In the genomic region with DNA sequence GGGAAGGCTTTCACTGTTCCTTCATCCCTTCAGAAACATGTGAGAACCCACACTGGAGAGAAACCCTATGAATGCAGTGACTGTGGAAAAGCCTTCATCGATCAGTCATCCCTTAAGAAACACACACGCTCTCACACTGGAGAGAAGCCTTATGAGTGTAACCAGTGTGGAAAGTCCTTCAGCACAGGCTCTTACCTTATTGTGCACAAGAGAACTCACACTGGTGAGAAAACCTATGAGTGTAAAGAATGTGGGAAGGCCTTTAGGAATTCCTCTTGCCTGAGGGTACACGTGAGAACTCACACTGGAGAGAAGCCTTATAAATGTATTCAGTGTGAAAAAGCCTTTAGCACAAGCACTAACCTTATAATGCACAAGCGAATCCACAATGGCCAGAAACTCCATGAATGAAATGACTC, we compare ENCODE assay signal across 33 cellular contexts. TPM values are rescaled to one million over a fixed set of nuclear protein-coding genes. Genes with fewer than 3 reads are reported as not detected.
DNase-seq lines count a peak whose midpoint lies in the region; ATAC-seq, FAIRE-seq and TF ChIP-seq lines count a peak whose summit lies in the region.
"Had no signal": no experiment of that assay in that cellular context is flagged by ENCODE, and none has a peak within 500 bp of the region (broad histone marks: within the 10 kb centered on the region; RNA-seq: fewer than 3 reads in every experiment).

No MANE protein-coding gene starts in this region.

- 84% methylated on average over 4 of the region's 4 CpGs for WGBS in right cardiac atrium
- 34% methylated on average over 4 of the region's 4 CpGs for WGBS in GM12878 (ENCODE audit: insufficient coverage, insufficient replicate concordance, low lambda C conversion rate, missing lambda C conversion rate)
- 73% methylated on average over 4 of the region's 4 CpGs for WGBS in liver

- in situ Hi-C loops in GM12878 (cut with MboI): no loop called here

- SMC1A ChIA-PET in GM12878 (lab: Charles Lee; ENCODE audit: uncharacterized antibody, unreplicated experiment): no interaction called here

- H3K4me3 ChIP-seq in right cardiac atrium (ENCODE audit: low read length): peak overlapping the region; percentile 15
- H3K4me3 ChIP-seq in GM12878: no peak overlapping the region
- peak overlapping the region in 2 of 3 donors; percentile 63 to 85 for H3K4me3 ChIP-seq in liver (ENCODE audit: low read depth in 1 of 3, low read length in 3 of 3)
- peak overlapping the region; percentile 20 for H3K4me3 ChIP-seq in thoracic aorta
- H3K4me3 ChIP-seq in H7 (ENCODE audit: insufficient read depth, low read depth, low read length): no peak overlapping the region
- H3K4me3 ChIP-seq: HAP-1, lower lobe of right lung, SJSA1, skin epidermis, suprapubic skin had no signal

- no peaks in the 10 kb centered on the region for H4K20me1 ChIP-seq in GM12878 (ENCODE audit: control insufficient read depth, insufficient read depth)

- H3K27ac ChIP-seq in right cardiac atrium (ENCODE audit: low read length) (no peak overlapping the region), GM12878 (ENCODE audit: control insufficient read depth, insufficient read depth) (no peak overlapping the region), liver (ENCODE audit: low read depth in 1 of 2, low read length in 2 of 2) (no peak overlapping the region), thoracic aorta (no peak overlapping the region)
- H3K27ac ChIP-seq: 22Rv1, lower lobe of right lung, RWPE1, SJSA1, skin epidermis, suprapubic skin had no signal

- TF ChIP-seq EP300 in GM12878 (IDR thresholded peaks at IDR 0.05; ENCODE audit: borderline replicate concordance in 1 of 2, control insufficient read depth in 1 of 2, low read depth in 2 of 2, low read length in 2 of 2): no peak

- H3K9me3 ChIP-seq in right cardiac atrium (ENCODE audit: control insufficient read depth, low read length) (peaks cover 46% of the 10 kb centered on the region), GM12878 (replicated peaks; ENCODE audit: control insufficient read depth, insufficient read depth, low read length) (peaks cover 14% of the 10 kb centered on the region; the same call in 2 of the 3 replicates), liver (ENCODE audit: control insufficient read depth in 4 of 4, low read length in 3 of 4) (peaks cover 65 to 95% (median 78%) of the 10 kb centered on the region in 4 donors), thoracic aorta (peaks cover 97% of the 10 kb centered on the region)

- H3K4me1 ChIP-seq in right cardiac atrium (ENCODE audit: control insufficient read depth, insufficient read depth, low read length): no peaks in the 10 kb centered on the region
- no peaks in the 10 kb centered on the region for H3K4me1 ChIP-seq in GM12878 (ENCODE audit: control insufficient read depth, insufficient read depth, low read length)
- no peaks in the 10 kb centered on the region for H3K4me1 ChIP-seq in liver (ENCODE audit: control insufficient read depth in 4 of 4, insufficient read depth in 4 of 4, low read length in 3 of 4)
- H3K4me1 ChIP-seq in thoracic aorta (ENCODE audit: control insufficient read depth in 1 of 2, low read depth in 2 of 2): no peaks in the 10 kb centered on the region
- H3K4me1 ChIP-seq: HAP-1, lower lobe of right lung, SJSA1, suprapubic skin had no signal

- no peak overlapping the region for H3K4me2 ChIP-seq in GM12878 (ENCODE audit: control insufficient read depth, insufficient read depth)

- H3K9ac ChIP-seq in GM12878 (ENCODE audit: control insufficient read depth, insufficient read depth, low read length): no peak overlapping the region
- H3K9ac ChIP-seq in liver (ENCODE audit: low read depth in 1 of 2, low read length in 2 of 2): no peak overlapping the region

- CTCF ChIA-PET in GM12878 (lab: Yijun Ruan, JAX): no interaction called here

- TF ChIP-seq POLR2A in GM12878 (IDR thresholded peaks at IDR 0.05; ENCODE audit: low read depth, low read length): no peak

- no peak for DNase-seq in right cardiac atrium
- no peak for DNase-seq in left ventricle myocardium superior
- no peak for DNase-seq in GM12878 (ENCODE audit: low read depth, low spot score)
- DNase-seq in thoracic aorta (ENCODE audit: low spot score): no peak
- DNase-seq in SKM-1 treated with dmso at 0.1 percent for 144 hours (lab: John Stamatoyannopoulos, UW; ENCODE audit: unreplicated experiment): no peak
- DNase-seq in H7: no peak
- DNase-seq in OCI-M2 (lab: John Stamatoyannopoulos, UW; ENCODE audit: unreplicated experiment): no peak
- DNase-seq: activated CD4-positive, alpha-beta T cell treated with anti-CD3 and anti-CD28 coated beads, Interleukin-2, amount 10 ng/mL, durations not matched to agents 24 days and 14 days; activated CD8-positive, alpha-beta memory T cell treated with anti-CD3 and anti-CD28 coated beads for 24 hours; activated naive CD4-positive, alpha-beta T cell treated with anti-CD3 and anti-CD28 coated beads, Interleukin-2, amount 50 U/mL, for 16 hours; activated T-cell treated with anti-CD3 and anti-CD28 coated beads for 4 hours; amygdala; CD4-positive, CD25-positive, alpha-beta regulatory T cell; effector CD4-positive, alpha-beta T cell; head of caudate nucleus; IMR-90; lower lobe of right lung; NCI-H1048; NCI-H2107; NCI-H446; occipital lobe; stimulated activated naive CD4-positive, alpha-beta T cell had no signal

- no peak overlapping the region for H2AFZ ChIP-seq in GM12878 (ENCODE audit: control insufficient read depth, low read depth, low read length)

- no peak for FAIRE-seq in GM12878 (lab: Jason Lieb, UNC)
- FAIRE-seq: D721Med, GM18507, GM19239 had no signal

- TF ChIP-seq RAD21 in GM12878 (IDR thresholded peaks at IDR 0.05; ENCODE audit: insufficient read depth, low read depth, low read length) (no peak), liver (IDR thresholded peaks at IDR 0.05) (no peak)

- H3K79me2 ChIP-seq in GM12878 (ENCODE audit: control insufficient read depth, insufficient read depth, low read length): no peaks in the 10 kb centered on the region

- intact Hi-C loops in right cardiac atrium (cut with DNase I): no loop called here
- intact Hi-C loops in left ventricle myocardium superior (cut with micrococcal nuclease): no loop called here
- intact Hi-C loops in GM12878 (cut with micrococcal nuclease; ENCODE audit: unreplicated experiment): no loop called here

- no TSS peak for BruUV-seq in GM12878 (replicated peaks; lab: Mats Ljungman, UMichigan)

- no peak for TF ChIP-seq CTCF in GM12878 (IDR thresholded peaks at IDR 0.05 in 2 of 3, conservative IDR thresholded peaks at IDR 0.05 in 1 of 3; ENCODE audit: control insufficient read depth in 2 of 3, extremely low read depth in 1 of 3, insufficient read depth in 1 of 3, low read depth in 3 of 3, low read length in 3 of 3)
- TF ChIP-seq CTCF in liver (IDR thresholded peaks at IDR 0.05; ENCODE audit: low read depth, low read length, missing input control): no peak
- no peak for TF ChIP-seq CTCF in thoracic aorta (IDR thresholded peaks at IDR 0.05)

- RAD21 ChIA-PET in GM12878 (lab: Charles Lee; ENCODE audit: unreplicated experiment): no interaction called here

- POLR2A ChIA-PET in GM12878 (lab: Charles Lee): no interaction called here

- ATAC-seq in right cardiac atrium (no peak), left ventricle myocardium superior (no peak), GM12878 (no peak), thoracic aorta (ENCODE audit: insufficient number of reproducible peaks, low FRiP score, low read depth) (no peak)
- ATAC-seq: lower lobe of right lung; natural killer cell treated with Interleukin-12 subunit alpha and Interleukin-12 subunit beta and Interleukin-15 and Interleukin-18, amount 100 ng/mL, for 72 hours had no signal

- no peaks in the 10 kb centered on the region for H3K36me3 ChIP-seq in GM12878 (ENCODE audit: control insufficient read depth in 2 of 2, insufficient read depth in 2 of 2, low read length in 1 of 2)
- H3K36me3 ChIP-seq in liver (ENCODE audit: control insufficient read depth in 4 of 4, insufficient read depth in 3 of 4, low read depth in 1 of 4, low read length in 3 of 4): peaks cover 7 to 65% (median 58%) of the 10 kb centered on the region in 4 donors
- peaks cover 89% of the 10 kb centered on the region for H3K36me3 ChIP-seq in thoracic aorta
- peaks cover 6% of the 10 kb centered on the region for H3K36me3 ChIP-seq in H7 (replicated peaks; ENCODE audit: control insufficient read depth, insufficient read depth, low read length)
- H3K36me3 ChIP-seq: HAP-1, SJSA1 had no signal

- H3K27me3 ChIP-seq in right cardiac atrium (ENCODE audit: control insufficient read depth, insufficient read depth) (no peaks in the 10 kb centered on the region), GM12878 (replicated peaks in 1 of 2; ENCODE audit: control insufficient read depth in 2 of 2, insufficient read depth in 2 of 2, low read length in 1 of 2) (no peaks in the 10 kb centered on the region), liver (ENCODE audit: control insufficient read depth in 4 of 4, insufficient read depth in 4 of 4, low read length in 3 of 4) (no peaks in the 10 kb centered on the region), thoracic aorta (replicated peaks; ENCODE audit: insufficient read depth) (no peaks in the 10 kb centered on the region), H7 (ENCODE audit: control insufficient read depth, insufficient read depth, low read length) (no peaks in the 10 kb centered on the region)
- H3K27me3 ChIP-seq: SJSA1, suprapubic skin had no signal

RNA-seq across cellular contexts. Expression of a gene that starts 18.6 kb away (rescaled TPM):
- 1 to 10 TPM; 2.3 to 4.0 (median 3.4) TPM for total RNA-seq in right cardiac atrium
- 2.2 TPM for polyA plus RNA-seq in right cardiac atrium
- 3.8 TPM for total RNA-seq in left ventricle myocardium superior
- 3.2 and 3.4 TPM in 2 replicates for total RNA-seq in GM12878 (2013; cell fraction: nucleolus; rRNA removed)
- total RNA-seq in GM12878 (2014; rRNA removed): 0.17 and 0.33 TPM in 2 replicates
- total RNA-seq in GM12878 (2014; rRNA removed; fragmentation: Illumina TruSeq; extraction: Trizol): 0.37 TPM in 1 of 2 replicates, not detected in the other
- 0.21 and 0.23 TPM in 2 replicates for total RNA-seq in GM12878 (2021)
- 0.60 TPM for polyA plus RNA-seq in GM12878 (2011; ENCODE audit: low read depth)
- 0.98 and 1.1 TPM in 2 replicates for polyA plus RNA-seq in GM12878 (2011; rRNA removed)
- 0.17 and 0.43 TPM in 2 replicates for polyA plus RNA-seq in GM12878 (2011; cell fraction: cytosol; rRNA removed)
- 1.2 and 1.9 TPM in 2 replicates for polyA plus RNA-seq in GM12878 (2011; cell fraction: nucleus; rRNA removed)
- 0.54 and 1.4 TPM in 2 replicates for polyA plus RNA-seq in GM12878 (2012)
- polyA plus RNA-seq in GM12878 (2014; fragmentation: Illumina TruSeq; extraction: Trizol): 0.33 and 0.51 TPM in 2 replicates
- under 1 TPM; 0.05 to 0.24 TPM for polyA plus RNA-seq in GM12878 (2014; fragmentation: Nextera tagmentation; extraction: Ambion mirVana)
- 0.31 and 1.2 TPM in 2 replicates for polyA plus RNA-seq in GM12878 (2014; rRNA removed)
- under 1 TPM; 0.54 to 0.69 TPM for polyA plus RNA-seq in GM12878 (2016; fragmentation: Nextera tagmentation; extraction: Ambion mirVana)
- polyA minus RNA-seq in GM12878 (2011; rRNA and poly(A)+ RNA removed): 0.41 and 0.66 TPM in 2 replicates
- not detected in 2 replicates for polyA minus RNA-seq in GM12878 (2011; cell fraction: cytosol; rRNA and poly(A)+ RNA removed)
- polyA minus RNA-seq in GM12878 (2011; cell fraction: nucleus; rRNA and poly(A)+ RNA removed): 0.48 and 0.73 TPM in 2 replicates
- under 1 TPM; 0.51 to 0.67 TPM for total RNA-seq in liver
- under 1 TPM; 0.32 to 0.40 TPM for polyA plus RNA-seq in liver
- 1 to 10 TPM; 1.9 to 4.2 TPM for total RNA-seq in thoracic aorta
- 1.00 and 1.4 TPM in 2 replicates for total RNA-seq in H7 (2014; rRNA removed; shearing (Covaris generic))
- total RNA-seq: activated CD4-positive, alpha-beta T cell treated with anti-CD3 and anti-CD28 coated beads, Interleukin-2, amount 10 ng/mL, durations not matched to agents 24 days and 14 days had no signal

RNA-seq across cellular contexts. Expression of a gene that starts 54.0 kb away (rescaled TPM):
- total RNA-seq in right cardiac atrium: 10 to 100 TPM in 3 of 4 donors, 1 to 10 TPM in 1; 9.4 to 12.9 (median 11.5) TPM
- polyA plus RNA-seq in right cardiac atrium: 10.5 TPM
- total RNA-seq in left ventricle myocardium superior: 7.9 TPM
- 77.6 and 79.9 TPM in 2 replicates for total RNA-seq in GM12878 (2013; cell fraction: nucleolus; rRNA removed)
- total RNA-seq in GM12878 (2014; rRNA removed): 25.0 and 30.5 TPM in 2 replicates
- 25.0 and 27.3 TPM in 2 replicates for total RNA-seq in GM12878 (2014; rRNA removed; fragmentation: Illumina TruSeq; extraction: Trizol)
- 29.9 and 30.9 TPM in 2 replicates for total RNA-seq in GM12878 (2021)
- polyA plus RNA-seq in GM12878 (2011; ENCODE audit: low read depth): 30.8 TPM
- 67.7 and 89.1 TPM in 2 replicates for polyA plus RNA-seq in GM12878 (2011; rRNA removed)
- 25.8 and 27.1 TPM in 2 replicates for polyA plus RNA-seq in GM12878 (2011; cell fraction: cytosol; rRNA removed)
- polyA plus RNA-seq in GM12878 (2011; cell fraction: nucleus; rRNA removed): 208 and 263 TPM in 2 replicates
- polyA plus RNA-seq in GM12878 (2012): 35.5 and 42.3 TPM in 2 replicates
- polyA plus RNA-seq in GM12878 (2014; fragmentation: Illumina TruSeq; extraction: Trizol): 34.4 and 48.2 TPM in 2 replicates
- polyA plus RNA-seq in GM12878 (2014; fragmentation: Nextera tagmentation; extraction: Ambion mirVana): 10 to 100 TPM in 1 of 2 experiments, 1 to 10 TPM in 1; 7.7 to 11.8 TPM
- 32.8 and 40.2 TPM in 2 replicates for polyA plus RNA-seq in GM12878 (2014; rRNA removed)
- polyA plus RNA-seq in GM12878 (2016; fragmentation: Nextera tagmentation; extraction: Ambion mirVana): 10 to 100 TPM; 15.2 to 15.8 TPM
- polyA minus RNA-seq in GM12878 (2011; rRNA and poly(A)+ RNA removed): 31.0 and 34.3 TPM in 2 replicates
- polyA minus RNA-seq in GM12878 (2011; cell fraction: cytosol; rRNA and poly(A)+ RNA removed): 6.1 and 7.9 TPM in 2 replicates
- polyA minus RNA-seq in GM12878 (2011; cell fraction: nucleus; rRNA and poly(A)+ RNA removed): 38.0 and 41.1 TPM in 2 replicates
- 10 to 100 TPM; 11.5 to 14.1 TPM for total RNA-seq in liver
- 1 to 10 TPM; 3.2 to 4.9 TPM for polyA plus RNA-seq in liver
- 10 to 100 TPM; 28.2 to 30.1 TPM for total RNA-seq in thoracic aorta
- 6.2 and 9.8 TPM in 2 replicates for total RNA-seq in H7 (2014; rRNA removed; shearing (Covaris generic))

RNA-seq across cellular contexts. Expression of a gene that starts 57.4 kb away (rescaled TPM):
- total RNA-seq in right cardiac atrium: 10 to 100 TPM; 13.9 to 21.7 (median 19.9) TPM
- 19.4 TPM for polyA plus RNA-seq in right cardiac atrium
- total RNA-seq in left ventricle myocardium superior: 17.4 TPM
- total RNA-seq in GM12878 (2013; cell fraction: nucleolus; rRNA removed): 26.3 and 29.6 TPM in 2 replicates
- 4.4 and 8.1 TPM in 2 replicates for total RNA-seq in GM12878 (2014; rRNA removed)
- total RNA-seq in GM12878 (2014; rRNA removed; fragmentation: Illumina TruSeq; extraction: Trizol): 10.4 and 12.4 TPM in 2 replicates
- 7.6 and 9.2 TPM in 2 replicates for total RNA-seq in GM12878 (2021)
- 11.0 TPM for polyA plus RNA-seq in GM12878 (2011; ENCODE audit: low read depth)
- polyA plus RNA-seq in GM12878 (2011; rRNA removed): 13.8 and 23.6 TPM in 2 replicates
- polyA plus RNA-seq in GM12878 (2011; cell fraction: cytosol; rRNA removed): 5.2 and 6.1 TPM in 2 replicates
- polyA plus RNA-seq in GM12878 (2011; cell fraction: nucleus; rRNA removed): 13.3 and 19.1 TPM in 2 replicates
- polyA plus RNA-seq in GM12878 (2012): 12.8 and 15.0 TPM in 2 replicates
- 8.2 and 12.0 TPM in 2 replicates for polyA plus RNA-seq in GM12878 (2014; fragmentation: Illumina TruSeq; extraction: Trizol)
- 10 to 100 TPM in 1 of 2 experiments, 1 to 10 TPM in 1; 6.1 to 10.2 TPM for polyA plus RNA-seq in GM12878 (2014; fragmentation: Nextera tagmentation; extraction: Ambion mirVana)
- polyA plus RNA-seq in GM12878 (2014; rRNA removed): 6.2 and 8.2 TPM in 2 replicates
- 10 to 100 TPM in 1 of 2 experiments, 1 to 10 TPM in 1; 9.4 to 12.2 TPM for polyA plus RNA-seq in GM12878 (2016; fragmentation: Nextera tagmentation; extraction: Ambion mirVana)
- polyA minus RNA-seq in GM12878 (2011; rRNA and poly(A)+ RNA removed): 10.5 and 12.3 TPM in 2 replicates
- polyA minus RNA-seq in GM12878 (2011; cell fraction: cytosol; rRNA and poly(A)+ RNA removed): 1.6 and 2.9 TPM in 2 replicates
- polyA minus RNA-seq in GM12878 (2011; cell fraction: nucleus; rRNA and poly(A)+ RNA removed): 4.2 and 4.7 TPM in 2 replicates
- 1 to 10 TPM; 2.6 to 6.2 TPM for total RNA-seq in liver
- polyA plus RNA-seq in liver: 1 to 10 TPM; 3.1 to 4.1 TPM
- total RNA-seq in thoracic aorta: 10 to 100 TPM; 22.7 to 26.5 TPM
- 6.1 and 15.1 TPM in 2 replicates for total RNA-seq in H7 (2014; rRNA removed; shearing (Covaris generic))

Comparison
In these comparisons a context has a peak if more than half of its experiments do, and no peak if none do; other contexts are left out.
1. H3K4me3 ChIP-seq: peak in right cardiac atrium (single experiment), liver (2 of 3) and thoracic aorta (single experiment); none in GM12878 (single experiment) and H7 (single experiment).